8 cellular contexts compared by ENCODE assay signal in genomic region chr13:19632915-19633339, GRCh38. TPM values are rescaled to one million over a fixed set of nuclear protein-coding genes. Genes with fewer than 3 reads are reported as not detected.
DNase-seq lines count a peak whose midpoint lies in the region; ATAC-seq and TF ChIP-seq lines count a peak whose summit lies in the region.

No MANE protein-coding gene starts in this region.

- H3K27me3 ChIP-seq in suprapubic skin = no peaks in the 10 kb centered on the region

- no peak for DNase-seq in activated CD8-positive, alpha-beta memory T cell treated with anti-CD3 and anti-CD28 coated beads, Interleukin-2, amount 10 ng/mL, durations not matched to agents 7 days and 5 days
- DNase-seq in activated CD8-positive, alpha-beta memory T cell treated with anti-CD3 and anti-CD28 coated beads, Interleukin-2, amount 50 U/mL, for 4 hours = no peak
- no peak for DNase-seq in activated CD8-positive, alpha-beta T cell treated with anti-CD3 and anti-CD28 coated beads, Interleukin-2, amount 10 ng/mL, durations not matched to agents 7 days and 5 days
- peak; percentile 54 for DNase-seq in inferior parietal cortex (ENCODE audit: extremely low spot score)
- no peak for DNase-seq in suprapubic skin (ENCODE audit: low spot score in 2 of 2)
- DNase-seq in D341Med (ENCODE audit: low spot score) = no peak
- DNase-seq in dermis blood vessel endothelial cell = no peak

- ATAC-seq in activated CD8-positive, alpha-beta memory T cell treated with anti-CD3 and anti-CD28 coated beads, Interleukin-2, amount 10 ng/mL, durations not matched to agents 7 days and 5 days = no peak
- no peak for ATAC-seq in activated CD8-positive, alpha-beta T cell treated with anti-CD3 and anti-CD28 coated beads, Interleukin-2, amount 10 ng/mL, durations not matched to agents 7 days and 5 days
- no peak for ATAC-seq in GM18861 (IDR thresholded peaks at IDR 0.05; ENCODE audit: unreplicated experiment)

- H3K4me1 ChIP-seq in suprapubic skin = peaks cover 28% of the 10 kb centered on the region

- H3K4me3 Mint-ChIP-seq in activated CD8-positive, alpha-beta memory T cell treated with anti-CD3 and anti-CD28 coated beads, Interleukin-2, amount 10 ng/mL, durations not matched to agents 7 days and 5 days = peak overlapping the region; percentile 100
- peak overlapping the region; percentile 100 for H3K4me3 Mint-ChIP-seq in activated CD8-positive, alpha-beta T cell treated with anti-CD3 and anti-CD28 coated beads, Interleukin-2, amount 10 ng/mL, durations not matched to agents 7 days and 5 days

- no peak for TF ChIP-seq CTCF in suprapubic skin (IDR thresholded peaks at IDR 0.05)

- POLR2A ChIA-PET in activated CD8-positive, alpha-beta T cell treated with anti-CD3 and anti-CD28 coated beads, Interleukin-2, amount 10 ng/mL, durations not matched to agents 7 days and 5 days (lab: Charles Lee) = no interaction called here

- TF ChIP-seq POLR2A in suprapubic skin (IDR thresholded peaks at IDR 0.05) = no peak

- H3K36me3 ChIP-seq in suprapubic skin = peaks cover 1% of the 10 kb centered on the region

- H3K27ac Mint-ChIP-seq in activated CD8-positive, alpha-beta memory T cell treated with anti-CD3 and anti-CD28 coated beads, Interleukin-2, amount 10 ng/mL, durations not matched to agents 7 days and 5 days = peak overlapping the region; percentile 99
- peak overlapping the region; percentile 100 for H3K27ac Mint-ChIP-seq in activated CD8-positive, alpha-beta T cell treated with anti-CD3 and anti-CD28 coated beads, Interleukin-2, amount 10 ng/mL, durations not matched to agents 7 days and 5 days

- WGBS in suprapubic skin = 23% methylated on average over 13 of the region's 13 CpGs

- peaks cover 5% of the 10 kb centered on the region for H3K27me3 Mint-ChIP-seq in activated CD8-positive, alpha-beta memory T cell treated with anti-CD3 and anti-CD28 coated beads, Interleukin-2, amount 10 ng/mL, durations not matched to agents 7 days and 5 days
- H3K27me3 Mint-ChIP-seq in activated CD8-positive, alpha-beta T cell treated with anti-CD3 and anti-CD28 coated beads, Interleukin-2, amount 10 ng/mL, durations not matched to agents 7 days and 5 days (ENCODE audit: low read depth) = peaks cover 1% of the 10 kb centered on the region

- H3K4me3 ChIP-seq in suprapubic skin = peak overlapping the region; percentile 69

- no peaks in the 10 kb centered on the region for H3K9me3 Mint-ChIP-seq in activated CD8-positive, alpha-beta memory T cell treated with anti-CD3 and anti-CD28 coated beads, Interleukin-2, amount 10 ng/mL, durations not matched to agents 7 days and 5 days (ENCODE audit: low read depth)
- H3K9me3 Mint-ChIP-seq in activated CD8-positive, alpha-beta T cell treated with anti-CD3 and anti-CD28 coated beads, Interleukin-2, amount 10 ng/mL, durations not matched to agents 7 days and 5 days (ENCODE audit: insufficient read depth) = peaks cover 2% of the 10 kb centered on the region

- H3K9me3 ChIP-seq in suprapubic skin = no peaks in the 10 kb centered on the region

- TF ChIP-seq EP300 in suprapubic skin (IDR thresholded peaks at IDR 0.05) = no peak

- H3K27ac ChIP-seq in suprapubic skin = peak overlapping the region; percentile 86

- peaks cover 14% of the 10 kb centered on the region for H3K36me3 Mint-ChIP-seq in activated CD8-positive, alpha-beta memory T cell treated with anti-CD3 and anti-CD28 coated beads, Interleukin-2, amount 10 ng/mL, durations not matched to agents 7 days and 5 days
- peaks cover 19% of the 10 kb centered on the region for H3K36me3 Mint-ChIP-seq in activated CD8-positive, alpha-beta T cell treated with anti-CD3 and anti-CD28 coated beads, Interleukin-2, amount 10 ng/mL, durations not matched to agents 7 days and 5 days (ENCODE audit: low read depth)

- peaks cover 20% of the 10 kb centered on the region for H3K4me1 Mint-ChIP-seq in activated CD8-positive, alpha-beta memory T cell treated with anti-CD3 and anti-CD28 coated beads, Interleukin-2, amount 10 ng/mL, durations not matched to agents 7 days and 5 days
- peaks cover 21% of the 10 kb centered on the region for H3K4me1 Mint-ChIP-seq in activated CD8-positive, alpha-beta T cell treated with anti-CD3 and anti-CD28 coated beads, Interleukin-2, amount 10 ng/mL, durations not matched to agents 7 days and 5 days (ENCODE audit: low read depth)

- CTCF ChIA-PET in activated CD8-positive, alpha-beta memory T cell treated with anti-CD3 and anti-CD28 coated beads, Interleukin-2, amount 10 ng/mL, durations not matched to agents 7 days and 5 days (lab: Charles Lee) = no interaction called here
- CTCF ChIA-PET in activated CD8-positive, alpha-beta T cell treated with anti-CD3 and anti-CD28 coated beads, Interleukin-2, amount 10 ng/mL, durations not matched to agents 7 days and 5 days (lab: Charles Lee) = interaction anchor here (1.2 to 1.5 kb wide), 3 partner anchors 45 to 231 kb away, joined by 3 to 4 read pairs (median 4); no protein-coding TSS in a partner anchor

RNA-seq across cellular contexts. Expression of gene MPHOSPH8, which starts 0.5 kb away (rescaled TPM):
- 10 to 100 TPM; 39.4 to 41.5 TPM for total RNA-seq in activated CD8-positive, alpha-beta memory T cell treated with anti-CD3 and anti-CD28 coated beads, Interleukin-2, amount 10 ng/mL, durations not matched to agents 7 days and 5 days
- total RNA-seq in activated CD8-positive, alpha-beta T cell treated with anti-CD3 and anti-CD28 coated beads, Interleukin-2, amount 10 ng/mL, durations not matched to agents 7 days and 5 days = 10 to 100 TPM; 32.1 to 32.6 TPM
- 10 to 100 TPM; 21.2 to 43.0 (median 30.2) TPM for total RNA-seq in suprapubic skin
- total RNA-seq in dermis blood vessel endothelial cell = 15.0 and 18.8 TPM in 2 replicates
